ENCODE assay signal across 10 cellular contexts in the genomic region with DNA sequence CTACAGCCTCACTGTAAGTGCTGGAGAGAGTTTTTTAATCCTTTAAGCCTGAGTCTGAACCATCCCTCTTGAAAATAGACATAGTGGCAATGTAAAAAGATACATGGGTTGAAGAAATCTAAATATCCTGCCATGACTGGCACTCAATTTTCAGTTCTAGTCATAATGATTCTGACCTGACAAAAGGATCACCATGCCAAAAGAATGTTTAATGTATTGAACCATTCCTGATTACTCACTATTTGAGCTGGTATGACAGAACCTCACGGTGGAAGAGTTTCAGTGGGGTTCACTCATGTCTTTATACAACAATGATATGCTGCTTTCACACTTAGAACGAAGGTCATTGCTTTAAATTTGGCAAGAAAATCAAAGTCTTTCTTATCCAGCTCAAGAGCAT.
DNase-seq lines count a peak whose midpoint lies in the region; ATAC-seq and TF ChIP-seq lines count a peak whose summit lies in the region.
"Had no signal": no experiment of that assay in that cellular context is flagged by ENCODE, and none has a peak within 500 bp of the region (broad histone marks: within the 10 kb centered on the region; RNA-seq: fewer than 3 reads in every experiment).

No MANE protein-coding gene starts in this region.

- peaks cover 100% of the 10 kb centered on the region for H3K4me1 ChIP-seq in OCI-LY7 (ENCODE audit: insufficient read depth, low read length, poor library complexity, severe bottlenecking)
- H3K4me1 ChIP-seq in smooth muscle cell (ENCODE audit: low read depth): peaks cover 42% of the 10 kb centered on the region

- intact Hi-C loops in OCI-LY7 (cut with micrococcal nuclease; ENCODE audit: unreplicated experiment): no loop called here

- 90% methylated on average over 2 of the region's 2 CpGs for WGBS in smooth muscle cell (ENCODE audit: low lambda C conversion rate)

- H2AFZ ChIP-seq in OCI-LY7 (ENCODE audit: low read length) (no peak overlapping the region), smooth muscle cell (ENCODE audit: low read depth) (no peak overlapping the region)

- in situ Hi-C loops in ACHN (cut with HindIII; ENCODE audit: low pct_ligation_motif_present, low pct_unique_long_range_greater_than_20kb, low sequenced_read_pairs): no loop called here

- H3K4me3 ChIP-seq in OCI-LY7 (ENCODE audit: low read depth, low read length, poor library complexity, severe bottlenecking) (peak overlapping the region; percentile 26), smooth muscle cell (no peak overlapping the region)
- H3K4me3 ChIP-seq: SK-N-MC had no signal

- H3K27me3 ChIP-seq in smooth muscle cell (ENCODE audit: low read depth): no peaks in the 10 kb centered on the region

- H3K27ac Mint-ChIP-seq in central memory CD8-positive, alpha-beta T cell (ENCODE audit: low read depth): peak overlapping the region; percentile 95

- POLR2A ChIA-PET in OCI-LY7 (lab: Charles Lee): interaction anchor here (1.4 to 3.1 kb wide), 2 partner anchors 8 to 32 kb away, joined by 6 to 20 read pairs; no protein-coding TSS in a partner anchor

- peaks cover 88% of the 10 kb centered on the region for H3K4me1 Mint-ChIP-seq in central memory CD8-positive, alpha-beta T cell

- no peak for TF ChIP-seq CTCF in OCI-LY7 (conservative IDR thresholded peaks at IDR 0.05; ENCODE audit: low read length)
- no peak for TF ChIP-seq CTCF in smooth muscle cell (IDR thresholded peaks at IDR 0.05; ENCODE audit: borderline replicate concordance, insufficient read depth, poor library complexity, severe bottlenecking)

- H3K9me2 ChIP-seq in OCI-LY7 (ENCODE audit: insufficient read depth, low read length): no peaks in the 10 kb centered on the region

- H3K36me3 ChIP-seq in OCI-LY7 (ENCODE audit: insufficient read depth, low read length): no peaks in the 10 kb centered on the region; the same call in 1 of the 2 replicates
- H3K36me3 ChIP-seq in smooth muscle cell (ENCODE audit: low read depth): no peaks in the 10 kb centered on the region

- H3K4me2 ChIP-seq in OCI-LY7 (ENCODE audit: low read length) (peak overlapping the region; percentile 72), smooth muscle cell (no peak overlapping the region)

- H3K79me2 ChIP-seq in OCI-LY7 (ENCODE audit: insufficient read depth, low read depth, low read length) (peaks cover 87% of the 10 kb centered on the region; the same call in 1 of the 2 replicates), smooth muscle cell (ENCODE audit: low read depth) (peaks cover 18% of the 10 kb centered on the region)

- peaks cover 5% of the 10 kb centered on the region for H3F3A ChIP-seq in smooth muscle cell (ENCODE audit: low read depth)

- CTCF ChIA-PET in OCI-LY7 (lab: Charles Lee; ENCODE audit: unreplicated experiment): no interaction called here

- peak overlapping the region; percentile 62 for H3K4me3 Mint-ChIP-seq in central memory CD8-positive, alpha-beta T cell

- H3K36me3 Mint-ChIP-seq in central memory CD8-positive, alpha-beta T cell (ENCODE audit: insufficient read depth): peaks cover 9% of the 10 kb centered on the region

- H4K20me1 ChIP-seq in OCI-LY7 (ENCODE audit: insufficient read depth, low read length) (no peaks in the 10 kb centered on the region; the same call in 1 of the 2 replicates), smooth muscle cell (ENCODE audit: low read depth) (peaks cover 8% of the 10 kb centered on the region)

- no peak overlapping the region for H3K9ac ChIP-seq in smooth muscle cell (ENCODE audit: low read depth)

- ATAC-seq in central memory CD8-positive, alpha-beta T cell (replicated peaks; ENCODE audit: extremely low read depth, poor library complexity, severe bottlenecking): no peak
- ATAC-seq in HG02763 (IDR thresholded peaks at IDR 0.05; ENCODE audit: unreplicated experiment): no peak

- H3K27me3 Mint-ChIP-seq in central memory CD8-positive, alpha-beta T cell: no peaks in the 10 kb centered on the region

- H3K9me3 ChIP-seq in OCI-LY7 (ENCODE audit: low read length) (no peaks in the 10 kb centered on the region), smooth muscle cell (replicated peaks; ENCODE audit: low read depth) (no peaks in the 10 kb centered on the region)

- no peaks in the 10 kb centered on the region for H3K9me3 Mint-ChIP-seq in central memory CD8-positive, alpha-beta T cell

- DNase-seq in NCI-H446 treated with DMSO at 0.1 percent for 48 hours (lab: John Stamatoyannopoulos, UW): peak; percentile 13
- DNase-seq in NCI-H446 (lab: John Stamatoyannopoulos, UW): no peak
- no peak for DNase-seq in OCI-LY7 (ENCODE audit: low spot score)
- DNase-seq in central memory CD8-positive, alpha-beta T cell (ENCODE audit: low spot score in 2 of 2): no peak
- no peak for DNase-seq in smooth muscle cell (lab: John Stamatoyannopoulos, UW; ENCODE audit: unreplicated experiment)
- no peak for DNase-seq in ACHN
- DNase-seq in foreskin melanocyte: no peak
- DNase-seq: 8988T had no signal

- no TSS peak for BruUV-seq in OCI-LY7 (replicated peaks; lab: Mats Ljungman, UMichigan)

- H3K27ac ChIP-seq in OCI-LY7 (ENCODE audit: low read depth, low read length, poor library complexity, severe bottlenecking) (peak overlapping the region; percentile 94), smooth muscle cell (ENCODE audit: low read depth) (peak overlapping the region; percentile 51)
- H3K27ac ChIP-seq: SK-N-MC had no signal
